18 cellular contexts compared by ENCODE assay signal in genomic region chr13:98965325-98965724, GRCh38.
"Had no signal": no experiment of that assay in that cellular context is flagged by ENCODE, and none has a peak within 500 bp of the region (broad histone marks: within the 10 kb centered on the region; RNA-seq: fewer than 3 reads in every experiment).

No MANE protein-coding gene starts in this region.

- H3K36me3 ChIP-seq: adrenal gland, cardiac muscle cell, gastroesophageal sphincter, left lung had no signal

- H3K27ac Mint-ChIP-seq: activated CD4-positive, alpha-beta memory T cell treated with anti-CD3 and anti-CD28 coated beads, Interleukin-2, amount 10 ng/mL, durations not matched to agents 7 days and 5 days; activated naive CD4-positive, alpha-beta T cell treated with anti-CD3 and anti-CD28 coated beads, Interleukin-2, amount 50 U/mL, for 24 hours; memory B cell; natural killer cell had no signal

- H3K9me3 ChIP-seq: adrenal gland, gastroesophageal sphincter, left lung had no signal

- ATAC-seq: activated T-cell treated with anti-CD3 and anti-CD28 coated beads, Interleukin-2, amount 50 U/mL, for 4 hours; gastroesophageal sphincter; left lung; natural killer cell; WTC11 had no signal

- H3K27me3 Mint-ChIP-seq: activated CD4-positive, alpha-beta memory T cell treated with anti-CD3 and anti-CD28 coated beads, Interleukin-2, amount 10 ng/mL, durations not matched to agents 7 days and 5 days; activated naive CD4-positive, alpha-beta T cell treated with anti-CD3 and anti-CD28 coated beads, Interleukin-2, amount 50 U/mL, for 24 hours; memory B cell had no signal

- H3K36me3 Mint-ChIP-seq: natural killer cell, WTC11 had no signal

- H3K4me3 Mint-ChIP-seq: activated CD4-positive, alpha-beta memory T cell treated with anti-CD3 and anti-CD28 coated beads, Interleukin-2, amount 10 ng/mL, durations not matched to agents 7 days and 5 days; activated naive CD4-positive, alpha-beta T cell treated with anti-CD3 and anti-CD28 coated beads, Interleukin-2, amount 50 U/mL, for 24 hours; activated T-cell treated with anti-CD3 and anti-CD28 coated beads, Interleukin-2, amount 50 U/mL, for 4 hours; memory B cell; natural killer cell; WTC11 had no signal

- H3K4me3 ChIP-seq: adrenal gland, cardiac muscle cell, gastroesophageal sphincter, hepatocyte, left lung had no signal

- H3K27me3 ChIP-seq: adrenal gland, cardiac muscle cell, gastroesophageal sphincter, hepatocyte, left lung had no signal

- DNase-seq: activated CD4-positive, alpha-beta memory T cell treated with anti-CD3 and anti-CD28 coated beads, Interleukin-2, amount 10 ng/mL, durations not matched to agents 7 days and 5 days; activated CD4-positive, alpha-beta T cell treated with anti-CD3 and anti-CD28 coated beads for 4 hours; activated effector memory CD4-positive, alpha-beta T cell treated with anti-CD3 and anti-CD28 coated beads, Interleukin-2, amount 50 U/mL, for 16 hours; activated T-cell treated with anti-CD3 and anti-CD28 coated beads, Interleukin-2, amount 50 U/mL, for 4 hours; adrenal gland; islet precursor cell; left lung; natural killer cell; retina; stimulated activated CD4-positive, alpha-beta T cell treated with anti-CD3 and anti-CD28 coated beads, Interleukin-4, amount 100 ng/mL, for 24 hours; stimulated activated naive CD4-positive, alpha-beta T cell treated with Interleukin-2 at 50 U/mL for 16 hours; trophoblast cell had no signal

- H3K27ac ChIP-seq: adrenal gland, cardiac muscle cell, hepatocyte, left lung had no signal

- H3K9me3 Mint-ChIP-seq: activated CD4-positive, alpha-beta memory T cell treated with anti-CD3 and anti-CD28 coated beads, Interleukin-2, amount 10 ng/mL, durations not matched to agents 7 days and 5 days; activated naive CD4-positive, alpha-beta T cell treated with anti-CD3 and anti-CD28 coated beads, Interleukin-2, amount 50 U/mL, for 24 hours; activated T-cell treated with anti-CD3 and anti-CD28 coated beads, Interleukin-2, amount 50 U/mL, for 4 hours; memory B cell; natural killer cell had no signal
